1 cellular context compared by ENCODE assay signal in the genomic region with DNA sequence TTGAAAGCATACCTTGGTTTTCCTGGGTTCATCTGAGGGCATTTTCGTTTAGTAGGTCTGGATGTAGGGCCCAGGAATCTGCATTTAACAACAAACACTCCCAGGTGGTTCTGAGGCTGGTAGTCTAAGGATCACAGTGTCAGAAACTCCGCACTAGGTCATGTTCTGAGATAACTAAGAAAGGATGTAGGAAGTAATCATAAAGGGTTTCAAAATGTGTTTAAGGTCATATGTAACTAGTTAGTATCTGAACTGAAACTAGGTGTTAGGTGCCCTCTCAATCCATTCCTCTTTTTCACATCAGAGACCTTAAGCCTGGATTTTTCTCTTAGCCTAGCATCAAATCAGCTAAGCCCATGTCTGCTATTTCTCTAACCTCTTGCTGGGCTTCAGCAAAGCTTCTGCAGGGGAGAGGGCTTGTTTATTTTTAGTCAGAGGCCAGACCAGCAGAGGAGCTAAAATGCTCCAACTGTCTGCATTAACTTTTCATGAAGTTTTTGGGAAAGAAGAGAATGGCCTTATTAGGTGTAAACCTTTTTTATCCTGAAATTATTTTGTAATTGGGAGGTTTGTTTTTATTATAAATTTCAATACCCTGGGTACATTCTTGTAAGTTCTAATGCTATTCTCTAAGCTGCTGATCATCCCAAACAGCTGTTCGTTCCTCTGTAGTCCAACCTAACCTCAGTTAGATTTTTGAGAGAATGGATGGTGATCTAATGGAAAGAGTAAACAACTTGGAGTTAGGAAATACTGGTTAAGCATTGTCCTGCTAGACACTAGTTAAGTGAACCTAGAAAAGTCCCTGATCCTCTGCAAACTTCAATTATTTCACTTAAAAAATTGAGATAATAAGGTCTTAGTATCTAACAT.
TF ChIP-seq lines count a peak whose summit lies in the region.

No MANE protein-coding gene starts in this region.

TF ChIP-seq in GM23338, 12 proteins besides CTCF, POLR2A, EP300 and RAD21 (continued from another document):
- TF ChIP-seq, protein P1, sequence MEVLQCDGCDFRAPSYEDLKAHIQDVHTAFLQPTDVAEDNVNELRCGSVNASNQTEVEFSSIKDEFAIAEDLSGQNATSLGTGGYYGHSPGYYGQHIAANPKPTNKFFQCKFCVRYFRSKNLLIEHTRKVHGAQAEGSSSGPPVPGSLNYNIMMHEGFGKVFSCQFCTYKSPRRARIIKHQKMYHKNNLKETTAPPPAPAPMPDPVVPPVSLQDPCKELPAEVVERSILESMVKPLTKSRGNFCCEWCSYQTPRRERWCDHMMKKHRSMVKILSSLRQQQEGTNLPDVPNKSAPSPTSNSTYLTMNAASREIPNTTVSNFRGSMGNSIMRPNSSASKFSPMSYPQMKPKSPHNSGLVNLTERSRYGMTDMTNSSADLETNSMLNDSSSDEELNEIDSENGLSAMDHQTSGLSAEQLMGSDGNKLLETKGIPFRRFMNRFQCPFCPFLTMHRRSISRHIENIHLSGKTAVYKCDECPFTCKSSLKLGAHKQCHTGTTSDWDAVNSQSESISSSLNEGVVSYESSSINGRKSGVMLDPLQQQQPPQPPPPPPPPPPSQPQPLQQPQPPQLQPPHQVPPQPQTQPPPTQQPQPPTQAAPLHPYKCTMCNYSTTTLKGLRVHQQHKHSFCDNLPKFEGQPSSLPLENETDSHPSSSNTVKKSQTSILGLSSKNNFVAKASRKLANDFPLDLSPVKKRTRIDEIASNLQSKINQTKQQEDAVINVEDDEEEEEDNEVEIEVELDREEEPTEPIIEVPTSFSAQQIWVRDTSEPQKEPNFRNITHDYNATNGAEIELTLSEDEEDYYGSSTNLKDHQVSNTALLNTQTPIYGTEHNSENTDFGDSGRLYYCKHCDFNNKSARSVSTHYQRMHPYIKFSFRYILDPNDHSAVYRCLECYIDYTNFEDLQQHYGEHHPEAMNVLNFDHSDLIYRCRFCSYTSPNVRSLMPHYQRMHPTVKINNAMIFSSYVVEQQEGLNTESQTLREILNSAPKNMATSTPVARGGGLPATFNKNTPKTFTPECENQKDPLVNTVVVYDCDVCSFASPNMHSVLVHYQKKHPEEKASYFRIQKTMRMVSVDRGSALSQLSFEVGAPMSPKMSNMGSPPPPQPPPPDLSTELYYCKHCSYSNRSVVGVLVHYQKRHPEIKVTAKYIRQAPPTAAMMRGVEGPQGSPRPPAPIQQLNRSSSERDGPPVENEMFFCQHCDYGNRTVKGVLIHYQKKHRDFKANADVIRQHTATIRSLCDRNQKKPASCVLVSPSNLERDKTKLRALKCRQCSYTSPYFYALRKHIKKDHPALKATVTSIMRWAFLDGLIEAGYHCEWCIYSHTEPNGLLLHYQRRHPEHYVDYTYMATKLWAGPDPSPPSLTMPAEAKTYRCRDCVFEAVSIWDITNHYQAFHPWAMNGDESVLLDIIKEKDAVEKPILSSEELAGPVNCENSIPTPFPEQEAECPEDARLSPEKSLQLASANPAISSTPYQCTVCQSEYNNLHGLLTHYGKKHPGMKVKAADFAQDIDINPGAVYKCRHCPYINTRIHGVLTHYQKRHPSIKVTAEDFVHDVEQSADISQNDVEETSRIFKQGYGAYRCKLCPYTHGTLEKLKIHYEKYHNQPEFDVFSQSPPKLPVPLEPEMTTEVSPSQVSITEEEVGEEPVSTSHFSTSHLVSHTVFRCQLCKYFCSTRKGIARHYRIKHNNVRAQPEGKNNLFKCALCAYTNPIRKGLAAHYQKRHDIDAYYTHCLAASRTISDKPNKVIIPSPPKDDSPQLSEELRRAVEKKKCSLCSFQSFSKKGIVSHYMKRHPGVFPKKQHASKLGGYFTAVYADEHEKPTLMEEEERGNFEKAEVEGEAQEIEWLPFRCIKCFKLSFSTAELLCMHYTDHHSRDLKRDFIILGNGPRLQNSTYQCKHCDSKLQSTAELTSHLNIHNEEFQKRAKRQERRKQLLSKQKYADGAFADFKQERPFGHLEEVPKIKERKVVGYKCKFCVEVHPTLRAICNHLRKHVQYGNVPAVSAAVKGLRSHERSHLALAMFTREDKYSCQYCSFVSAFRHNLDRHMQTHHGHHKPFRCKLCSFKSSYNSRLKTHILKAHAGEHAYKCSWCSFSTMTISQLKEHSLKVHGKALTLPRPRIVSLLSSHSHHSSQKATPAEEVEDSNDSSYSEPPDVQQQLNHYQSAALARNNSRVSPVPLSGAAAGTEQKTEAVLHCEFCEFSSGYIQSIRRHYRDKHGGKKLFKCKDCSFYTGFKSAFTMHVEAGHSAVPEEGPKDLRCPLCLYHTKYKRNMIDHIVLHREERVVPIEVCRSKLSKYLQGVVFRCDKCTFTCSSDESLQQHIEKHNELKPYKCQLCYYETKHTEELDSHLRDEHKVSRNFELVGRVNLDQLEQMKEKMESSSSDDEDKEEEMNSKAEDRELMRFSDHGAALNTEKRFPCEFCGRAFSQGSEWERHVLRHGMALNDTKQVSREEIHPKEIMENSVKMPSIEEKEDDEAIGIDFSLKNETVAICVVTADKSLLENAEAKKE (CRISPR knock-in tag; IDR thresholded peaks at IDR 0.05), result no peak
- TF ChIP-seq NANOG (IDR thresholded peaks at IDR 0.05; ENCODE audit: borderline replicate concordance) (no peak), ZNF331 (CRISPR knock-in tag; IDR thresholded peaks at IDR 0.05; ENCODE audit: low read depth) (no peak), ZNF114 (CRISPR knock-in tag; IDR thresholded peaks at IDR 0.05) (no peak), POLR2AphosphoS5 (IDR thresholded peaks at IDR 0.05; ENCODE audit: low read depth) (no peak)
- TF ChIP-seq, protein P2, sequence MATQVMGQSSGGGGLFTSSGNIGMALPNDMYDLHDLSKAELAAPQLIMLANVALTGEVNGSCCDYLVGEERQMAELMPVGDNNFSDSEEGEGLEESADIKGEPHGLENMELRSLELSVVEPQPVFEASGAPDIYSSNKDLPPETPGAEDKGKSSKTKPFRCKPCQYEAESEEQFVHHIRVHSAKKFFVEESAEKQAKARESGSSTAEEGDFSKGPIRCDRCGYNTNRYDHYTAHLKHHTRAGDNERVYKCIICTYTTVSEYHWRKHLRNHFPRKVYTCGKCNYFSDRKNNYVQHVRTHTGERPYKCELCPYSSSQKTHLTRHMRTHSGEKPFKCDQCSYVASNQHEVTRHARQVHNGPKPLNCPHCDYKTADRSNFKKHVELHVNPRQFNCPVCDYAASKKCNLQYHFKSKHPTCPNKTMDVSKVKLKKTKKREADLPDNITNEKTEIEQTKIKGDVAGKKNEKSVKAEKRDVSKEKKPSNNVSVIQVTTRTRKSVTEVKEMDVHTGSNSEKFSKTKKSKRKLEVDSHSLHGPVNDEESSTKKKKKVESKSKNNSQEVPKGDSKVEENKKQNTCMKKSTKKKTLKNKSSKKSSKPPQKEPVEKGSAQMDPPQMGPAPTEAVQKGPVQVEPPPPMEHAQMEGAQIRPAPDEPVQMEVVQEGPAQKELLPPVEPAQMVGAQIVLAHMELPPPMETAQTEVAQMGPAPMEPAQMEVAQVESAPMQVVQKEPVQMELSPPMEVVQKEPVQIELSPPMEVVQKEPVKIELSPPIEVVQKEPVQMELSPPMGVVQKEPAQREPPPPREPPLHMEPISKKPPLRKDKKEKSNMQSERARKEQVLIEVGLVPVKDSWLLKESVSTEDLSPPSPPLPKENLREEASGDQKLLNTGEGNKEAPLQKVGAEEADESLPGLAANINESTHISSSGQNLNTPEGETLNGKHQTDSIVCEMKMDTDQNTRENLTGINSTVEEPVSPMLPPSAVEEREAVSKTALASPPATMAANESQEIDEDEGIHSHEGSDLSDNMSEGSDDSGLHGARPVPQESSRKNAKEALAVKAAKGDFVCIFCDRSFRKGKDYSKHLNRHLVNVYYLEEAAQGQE (IDR thresholded peaks at IDR 0.05; ENCODE audit: unreplicated experiment), result no peak
TF ChIP-seq in GM23338: peak in this region for 0.
